ENCODE assay signal across 22 cellular contexts in the genomic region with DNA sequence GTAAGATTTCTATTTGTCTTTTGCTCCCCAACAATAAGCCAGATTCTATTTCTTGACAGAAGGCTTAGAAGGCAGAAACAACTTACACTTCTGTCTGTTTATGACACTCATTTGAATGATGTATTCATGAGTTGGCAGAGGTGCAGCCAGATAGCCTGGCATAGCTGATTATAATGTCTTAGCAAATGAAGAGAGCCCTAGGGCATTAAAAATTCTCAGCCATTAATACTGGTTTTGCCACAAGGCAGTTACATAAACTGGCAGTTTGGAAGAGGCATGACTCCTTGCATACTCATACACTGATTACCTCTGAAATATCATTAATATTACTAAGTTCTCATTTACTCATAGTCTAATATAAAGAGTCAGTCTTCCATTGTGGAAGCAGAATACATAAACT.
"Had no signal": no experiment of that assay in that cellular context is flagged by ENCODE, and none has a peak within 500 bp of the region (broad histone marks: within the 10 kb centered on the region; RNA-seq: fewer than 3 reads in every experiment).

No MANE protein-coding gene starts in this region.

- H3K27me3 Mint-ChIP-seq: activated CD4-positive, alpha-beta T cell treated with anti-CD3 and anti-CD28 coated beads, Interleukin-2, amount 10 ng/mL, durations not matched to agents 7 days and 5 days; activated CD8-positive, alpha-beta memory T cell treated with anti-CD3 and anti-CD28 coated beads, Interleukin-2, amount 10 ng/mL, durations not matched to agents 7 days and 5 days; activated CD8-positive, alpha-beta T cell treated with anti-CD3 and anti-CD28 coated beads for 36 hours; activated naive CD4-positive, alpha-beta T cell treated with anti-CD3 and anti-CD28 coated beads, Interleukin-2, amount 10 ng/mL, durations not matched to agents 7 days and 5 days; memory B cell had no signal

- H3K4me3 ChIP-seq: esophagus muscularis mucosa, gastrocnemius medialis, pancreas, psoas muscle, right atrium auricular region, spleen, upper lobe of left lung had no signal

- H3K36me3 ChIP-seq: esophagus muscularis mucosa, gastrocnemius medialis, pancreas, right atrium auricular region, spleen, upper lobe of left lung, WERI-Rb-1 had no signal

- H3K4me3 Mint-ChIP-seq: activated CD4-positive, alpha-beta T cell treated with anti-CD3 and anti-CD28 coated beads, Interleukin-2, amount 10 ng/mL, durations not matched to agents 7 days and 5 days; activated CD8-positive, alpha-beta memory T cell treated with anti-CD3 and anti-CD28 coated beads, Interleukin-2, amount 10 ng/mL, durations not matched to agents 7 days and 5 days; activated CD8-positive, alpha-beta T cell treated with anti-CD3 and anti-CD28 coated beads for 36 hours; activated naive CD4-positive, alpha-beta T cell treated with anti-CD3 and anti-CD28 coated beads, Interleukin-2, amount 10 ng/mL, durations not matched to agents 7 days and 5 days; memory B cell; nephron had no signal

- H3K9me3 Mint-ChIP-seq: activated CD4-positive, alpha-beta T cell treated with anti-CD3 and anti-CD28 coated beads, Interleukin-2, amount 10 ng/mL, durations not matched to agents 7 days and 5 days had no signal

- H3K9me3 ChIP-seq: gastrocnemius medialis, pancreas had no signal

- H3K27ac Mint-ChIP-seq: activated CD4-positive, alpha-beta T cell treated with anti-CD3 and anti-CD28 coated beads, Interleukin-2, amount 10 ng/mL, durations not matched to agents 7 days and 5 days; activated CD8-positive, alpha-beta memory T cell treated with anti-CD3 and anti-CD28 coated beads, Interleukin-2, amount 10 ng/mL, durations not matched to agents 7 days and 5 days; activated CD8-positive, alpha-beta T cell treated with anti-CD3 and anti-CD28 coated beads for 36 hours; activated naive CD4-positive, alpha-beta T cell treated with anti-CD3 and anti-CD28 coated beads, Interleukin-2, amount 10 ng/mL, durations not matched to agents 7 days and 5 days; memory B cell; nephron had no signal

- H3K4me1 Mint-ChIP-seq: activated CD4-positive, alpha-beta T cell treated with anti-CD3 and anti-CD28 coated beads, Interleukin-2, amount 10 ng/mL, durations not matched to agents 7 days and 5 days; activated CD8-positive, alpha-beta memory T cell treated with anti-CD3 and anti-CD28 coated beads, Interleukin-2, amount 10 ng/mL, durations not matched to agents 7 days and 5 days; activated naive CD4-positive, alpha-beta T cell treated with anti-CD3 and anti-CD28 coated beads, Interleukin-2, amount 10 ng/mL, durations not matched to agents 7 days and 5 days; memory B cell; nephron had no signal

- H3K27ac ChIP-seq: esophagus muscularis mucosa, gastrocnemius medialis, pancreas, psoas muscle, right atrium auricular region, spleen, upper lobe of left lung, WERI-Rb-1 had no signal

- ATAC-seq: activated CD8-positive, alpha-beta memory T cell treated with anti-CD3 and anti-CD28 coated beads, Interleukin-2, amount 10 ng/mL, durations not matched to agents 7 days and 5 days; activated CD8-positive, alpha-beta T cell treated with anti-CD3 and anti-CD28 coated beads for 36 hours; gastrocnemius medialis; pancreas; psoas muscle; stimulated activated naive CD8-positive, alpha-beta T cell treated with anti-CD3 and anti-CD28 coated beads, Interleukin-15, Interleukin-2, amounts not matched to agents 100 U/mL and 50 U/mL, for 24 hours had no signal

- H3K36me3 Mint-ChIP-seq: activated CD8-positive, alpha-beta memory T cell treated with anti-CD3 and anti-CD28 coated beads, Interleukin-2, amount 10 ng/mL, durations not matched to agents 7 days and 5 days; activated naive CD4-positive, alpha-beta T cell treated with anti-CD3 and anti-CD28 coated beads, Interleukin-2, amount 10 ng/mL, durations not matched to agents 7 days and 5 days; memory B cell had no signal

- DNase-seq: activated CD4-positive, alpha-beta T cell treated with anti-CD3 and anti-CD28 coated beads, Interleukin-2, amount 10 ng/mL, durations not matched to agents 7 days and 5 days; activated CD4-positive, CD25-positive, alpha-beta regulatory T cell treated with anti-CD3 and anti-CD28 coated beads, Interleukin-2, amount 50 U/mL, for 72 hours; activated CD8-positive, alpha-beta memory T cell treated with anti-CD3 and anti-CD28 coated beads, Interleukin-2, amount 10 ng/mL, durations not matched to agents 7 days and 5 days; activated CD8-positive, alpha-beta T cell treated with anti-CD3 and anti-CD28 coated beads for 36 hours; activated effector memory CD4-positive, alpha-beta T cell treated with anti-CD3 and anti-CD28 coated beads, Interleukin-2, amount 50 U/mL, for 16 hours; activated naive CD4-positive, alpha-beta T cell treated with anti-CD3 and anti-CD28 coated beads, Interleukin-2, amount 10 ng/mL, durations not matched to agents 7 days and 5 days; activated T-cell treated with anti-CD3 and anti-CD28 coated beads for 4 hours; caudate nucleus; effector memory CD4-positive, alpha-beta T cell; gastrocnemius medialis; hippocampal formation; pancreas; psoas muscle; spleen; stimulated activated CD4-positive, alpha-beta T cell treated with anti-CD3 and anti-CD28 coated beads, Interleukin-4, amount 100 ng/mL, for 4 hours; stimulated activated naive CD8-positive, alpha-beta T cell treated with anti-CD3 and anti-CD28 coated beads, Interleukin-15, Interleukin-2, amounts not matched to agents 100 U/mL and 50 U/mL, for 24 hours; upper lobe of left lung; WERI-Rb-1 had no signal

- H3K27me3 ChIP-seq: esophagus muscularis mucosa, gastrocnemius medialis, pancreas, right atrium auricular region, spleen, upper lobe of left lung had no signal

- H3K4me1 ChIP-seq: esophagus muscularis mucosa, gastrocnemius medialis, pancreas, psoas muscle, right atrium auricular region, spleen, upper lobe of left lung had no signal
